ENCODE assay signal across 32 cellular contexts in genomic region chr1:5571861-5572401, GRCh38.
"Had no signal": no experiment of that assay in that cellular context is flagged by ENCODE, and none has a peak within 500 bp of the region (broad histone marks: within the 10 kb centered on the region; RNA-seq: fewer than 3 reads in every experiment).

No MANE protein-coding gene starts in this region.

- H3K36me3 ChIP-seq: brain microvascular endothelial cell, Peyer's patch, SJSA1 had no signal

- H3K27ac ChIP-seq: brain microvascular endothelial cell, KMS-11, Peyer's patch, SJSA1 had no signal

- ATAC-seq: activated CD8-positive, alpha-beta T cell treated with anti-CD3 and anti-CD28 coated beads for 36 hours; activated T-cell treated with anti-CD3 and anti-CD28 coated beads, Interleukin-2, amount 50 U/mL, for 72 hours; activated T-helper 17 cell treated with anti-CD3 and anti-CD28 coated beads, Interleukin-2, amount 50 U/mL, for 72 hours; PC-3 had no signal

- H3K4me1 ChIP-seq: Peyer's patch, SJSA1 had no signal

- H3K9me3 ChIP-seq: Peyer's patch, SK-N-SH had no signal

- DNase-seq: activated CD4-positive, alpha-beta T cell treated with anti-CD3 and anti-CD28 coated beads, Interleukin-2, amount 10 ng/mL, durations not matched to agents 24 days and 14 days; activated CD4-positive, alpha-beta T cell treated with anti-CD3 and anti-CD28 coated beads, Interleukin-2, amount 50 U/mL, for 4 hours; activated CD8-positive, alpha-beta T cell treated with anti-CD3 and anti-CD28 coated beads for 36 hours; activated effector memory CD4-positive, alpha-beta T cell treated with anti-CD3 and anti-CD28 coated beads, Interleukin-2, amount 50 U/mL, for 16 hours; activated naive CD4-positive, alpha-beta T cell; activated naive CD4-positive, alpha-beta T cell treated with anti-CD3 and anti-CD28 coated beads, Interleukin-2, amount 50 U/mL, for 16 hours; activated naive CD8-positive, alpha-beta T cell treated with anti-CD3 and anti-CD28 coated beads for 36 hours; activated T-cell treated with anti-CD3 and anti-CD28 coated beads, Interleukin-2, amount 50 U/mL, for 1 hour; activated T-cell treated with anti-CD3 and anti-CD28 coated beads, Interleukin-2, amount 50 U/mL, for 72 hours; amniotic stem cell; aorta; brain microvascular endothelial cell; MM.1S; MV-4-11; NCI-H1092; NCI-H146; NCI-H187; NCI-H2029 treated with DMSO at 0.1 percent for 48 hours; NCI-H2107; NCI-H2171; NCI-H510A; NCI-H526; NCI-H748 treated with DMSO at 0.1 percent for 48 hours; NK-92 treated with Interleukin-12 subunit alpha and Interleukin-12 subunit beta, amount 100 ng/mL, for 24 hours; PC-3; Peyer's patch; RPMI8226; SHP77 treated with DMSO at 0.1 percent for 48 hours; SK-N-SH had no signal

- H3K4me3 ChIP-seq: Peyer's patch, SJSA1 had no signal

- H3K9ac ChIP-seq: KMS-11, SK-N-SH had no signal

- H3K27me3 ChIP-seq: brain microvascular endothelial cell, Peyer's patch, SJSA1 had no signal
